ENCODE assay signal across 2 cellular contexts in genomic region chr15:78415284-78415683, GRCh38.
TF ChIP-seq lines count a peak whose summit lies in the region.

No MANE protein-coding gene starts in this region.

TF ChIP-seq in GM12878, 131 proteins besides CTCF, POLR2A, EP300 and RAD21:
- TF ChIP-seq SIN3A (IDR thresholded peaks at IDR 0.05; ENCODE audit: low read depth, low read length) (no peak), TCF12 (IDR thresholded peaks at IDR 0.05; ENCODE audit: low read depth, low read length) (no peak), LARP7 (IDR thresholded peaks at IDR 0.05) (no peak), NBN (IDR thresholded peaks at IDR 0.05) (no peak), RB1 (IDR thresholded peaks at IDR 0.05; ENCODE audit: borderline replicate concordance) (no peak), NR2F1 (conservative IDR thresholded peaks at IDR 0.05) (peak; percentile 80), SMC3 (IDR thresholded peaks at IDR 0.05; ENCODE audit: borderline replicate concordance, low read length) (peak; percentile 42; the same call in 1 of the 2 replicates), BCL11A (IDR thresholded peaks at IDR 0.05; ENCODE audit: low read depth, low read length) (no peak), PAX5 (IDR thresholded peaks at IDR 0.05; ENCODE audit: borderline replicate concordance, low read depth, low read length) (no peak), CBFB (IDR thresholded peaks at IDR 0.05; ENCODE audit: low read depth) (no peak), IRF4 (IDR thresholded peaks at IDR 0.05; ENCODE audit: low read depth, low read length) (no peak), HDAC6 (IDR thresholded peaks at IDR 0.05; ENCODE audit: unreplicated experiment) (no peak), BACH1 (IDR thresholded peaks at IDR 0.05; ENCODE audit: borderline replicate concordance) (no peak), IRF3 (IDR thresholded peaks at IDR 0.05) (no peak), CUX1 (IDR thresholded peaks at IDR 0.05; ENCODE audit: insufficient replicate concordance, low read depth, low read length) (no peak), JUNB (IDR thresholded peaks at IDR 0.05) (no peak), MTA2 (IDR thresholded peaks at IDR 0.05; ENCODE audit: low read depth) (peak; percentile 82), BCL3 (IDR thresholded peaks at IDR 0.05; ENCODE audit: borderline replicate concordance, insufficient read depth, low read depth, low read length, poor library complexity, severe bottlenecking) (no peak), ATF3 (IDR thresholded peaks at IDR 0.05; ENCODE audit: borderline replicate concordance, extremely low read depth, low read depth, low read length) (no peak), NRF1 (conservative IDR thresholded peaks at IDR 0.05; ENCODE audit: low read depth, low read length) (no peak), SIX5 (IDR thresholded peaks at IDR 0.05; ENCODE audit: low read depth, low read length, severe bottlenecking) (no peak), MEF2A (IDR thresholded peaks at IDR 0.05; ENCODE audit: insufficient read depth, low read depth, low read length) (no peak), HDGF (IDR thresholded peaks at IDR 0.05) (no peak)

TF ChIP-seq in neural cell, 6 proteins besides CTCF, POLR2A, EP300 and RAD21:
- TF ChIP-seq SMC3 (conservative IDR thresholded peaks at IDR 0.05; ENCODE audit: poor library complexity) (peak; percentile 68), MXI1 (conservative IDR thresholded peaks at IDR 0.05; ENCODE audit: poor library complexity, severe bottlenecking) (no peak)
